13 cellular contexts compared by ENCODE assay signal in genomic region chr11:72764503-72764902, GRCh38. TPM values are rescaled to one million over a fixed set of nuclear protein-coding genes. Genes with fewer than 3 reads are reported as not detected.
A peak's percentile ranks its signal among the peaks of the same experiment; 100 is the strongest.
DNase-seq lines count a peak whose midpoint lies in the region; ATAC-seq and TF ChIP-seq lines count a peak whose summit lies in the region.
"Had no signal": no experiment of that assay in that cellular context is flagged by ENCODE, and none has a peak within 500 bp of the region (broad histone marks: within the 10 kb centered on the region; RNA-seq: fewer than 3 reads in every experiment).

No MANE protein-coding gene starts in this region.

- TF ChIP-seq CTCF in upper lobe of right lung (IDR thresholded peaks at IDR 0.05) (no peak), nephron progenitor cell (IDR thresholded peaks at IDR 0.05) (no peak)

- H3K9me3 ChIP-seq in iPS-20b (ENCODE audit: insufficient read depth, low read depth, low read length) = no peaks in the 10 kb centered on the region
- no peaks in the 10 kb centered on the region for H3K9me3 ChIP-seq in upper lobe of right lung
- H3K9me3 ChIP-seq: SJSA1 had no signal

- DNase-seq in NCI-H1417 treated with DMSO at 0.1 percent for 48 hours (lab: John Stamatoyannopoulos, UW) (peak; percentile 66), NCI-H526 treated with DMSO at 0.1 percent for 48 hours (lab: John Stamatoyannopoulos, UW) (peak; percentile 68), upper lobe of right lung (peak; percentile 83), mucosa of gallbladder (ENCODE audit: low spot score) (no peak), inferior parietal cortex (ENCODE audit: extremely low spot score) (no peak), nephron progenitor cell (no peak)
- DNase-seq: CD4-positive, alpha-beta T cell; dermis blood vessel endothelial cell; kidney had no signal

- no peaks in the 10 kb centered on the region for H3K9me3 Mint-ChIP-seq in nephron progenitor cell
- H3K9me3 Mint-ChIP-seq: CD4-positive, alpha-beta T cell; nephron had no signal

- H3K4me3 ChIP-seq in iPS-20b (ENCODE audit: low read length) (no peak overlapping the region), upper lobe of right lung (no peak overlapping the region)
- H3K4me3 ChIP-seq: SJSA1 had no signal

- peak overlapping the region; percentile 14; the same call in 1 of the 2 replicates for H3K9ac ChIP-seq in iPS-20b (ENCODE audit: low read depth, low read length)

- H3K27ac Mint-ChIP-seq in nephron progenitor cell = no peak overlapping the region
- H3K27ac Mint-ChIP-seq: CD4-positive, alpha-beta T cell had no signal

- intact Hi-C loops in upper lobe of right lung (cut with DNase I) = no loop called here

- H3K27me3 Mint-ChIP-seq in nephron progenitor cell (ENCODE audit: low read depth, poor library complexity) = peaks cover 5% of the 10 kb centered on the region
- H3K27me3 Mint-ChIP-seq: CD4-positive, alpha-beta T cell had no signal

- H3K4me1 ChIP-seq in iPS-20b (ENCODE audit: insufficient read depth, low read length) = peaks cover 4% of the 10 kb centered on the region; the same call in 1 of the 2 replicates
- H3K4me1 ChIP-seq in upper lobe of right lung = peaks cover 5% of the 10 kb centered on the region

- no peaks in the 10 kb centered on the region for H3K27me3 ChIP-seq in iPS-20b (ENCODE audit: insufficient read depth, low read length)
- no peaks in the 10 kb centered on the region for H3K27me3 ChIP-seq in upper lobe of right lung
- H3K27me3 ChIP-seq: SJSA1 had no signal

- H3K27ac ChIP-seq in iPS-20b (ENCODE audit: low read length) = no peak overlapping the region
- no peak overlapping the region for H3K27ac ChIP-seq in upper lobe of right lung
- H3K27ac ChIP-seq: SJSA1 had no signal

- no peak overlapping the region for H3K4me3 Mint-ChIP-seq in nephron progenitor cell
- H3K4me3 Mint-ChIP-seq: CD4-positive, alpha-beta T cell; nephron had no signal

- peaks cover 9% of the 10 kb centered on the region for H3K36me3 Mint-ChIP-seq in nephron progenitor cell (ENCODE audit: low read depth)

- peaks cover 53% of the 10 kb centered on the region for H3K4me1 Mint-ChIP-seq in nephron progenitor cell

- no peaks in the 10 kb centered on the region for H3K36me3 ChIP-seq in iPS-20b (ENCODE audit: insufficient read depth, low read depth, low read length)
- no peaks in the 10 kb centered on the region for H3K36me3 ChIP-seq in upper lobe of right lung
- H3K36me3 ChIP-seq: SJSA1 had no signal

- peak; percentile 91 for ATAC-seq in upper lobe of right lung
- ATAC-seq: sciatic nerve had no signal

RNA-seq across cellular contexts. Expression of gene ARAP1, which starts 12.3 kb away (rescaled TPM):
- total RNA-seq in upper lobe of right lung (226 TPM), mucosa of gallbladder (129 TPM)

RNA-seq across cellular contexts. Expression of gene STARD10, which starts 29.3 kb away (rescaled TPM):
- total RNA-seq in upper lobe of right lung (116 TPM), mucosa of gallbladder (540 TPM)

RNA-seq across cellular contexts. Expression of gene ATG16L2, which starts 49.7 kb away (rescaled TPM):
- 77.5 TPM for total RNA-seq in upper lobe of right lung
- total RNA-seq in mucosa of gallbladder = 62.2 TPM

Comparison
In these comparisons a context has a peak if more than half of its experiments do, and no peak if none do; other contexts are left out.
1. DNase-seq: peak in NCI-H1417 treated with DMSO at 0.1 percent for 48 hours (single experiment), NCI-H526 treated with DMSO at 0.1 percent for 48 hours (single experiment) and upper lobe of right lung (single experiment); none in mucosa of gallbladder (single experiment), inferior parietal cortex (single experiment) and nephron progenitor cell (single experiment).